8 cellular contexts compared by ENCODE assay signal in the genomic region with DNA sequence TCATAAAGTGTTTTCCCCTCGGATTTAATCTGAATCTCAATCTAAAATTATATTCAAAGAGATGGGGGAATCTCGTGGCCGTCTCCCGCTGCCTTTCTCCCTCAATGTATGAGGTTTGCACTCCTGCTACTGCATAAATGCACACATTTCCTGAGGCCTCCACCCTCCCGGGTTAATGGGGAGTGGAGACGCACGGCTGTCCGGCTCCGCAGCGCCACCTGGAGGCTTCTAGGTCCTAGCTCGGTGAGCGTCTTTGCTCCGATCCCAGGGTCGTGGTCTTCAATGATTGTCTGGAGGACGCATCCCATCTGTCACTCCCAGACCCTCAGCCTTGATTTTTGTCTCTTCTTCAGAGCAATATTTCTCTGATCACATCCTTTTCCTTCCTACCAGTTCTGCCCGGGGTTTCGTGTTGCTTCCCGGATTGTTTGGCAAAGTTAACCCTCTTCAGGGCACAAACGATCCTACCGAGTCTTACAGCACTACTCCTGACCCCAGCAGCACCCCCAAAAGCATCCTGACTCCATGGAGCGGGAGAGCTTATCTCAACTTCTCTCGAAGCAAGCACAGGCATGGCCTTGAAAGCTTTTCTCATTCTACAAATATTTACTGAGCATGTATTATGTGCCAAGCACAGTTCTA. TPM values are rescaled to one million over a fixed set of nuclear protein-coding genes. Genes with fewer than 3 reads are reported as not detected.
DNase-seq lines count a peak whose midpoint lies in the region; ATAC-seq and TF ChIP-seq lines count a peak whose summit lies in the region.

TSS of gene LMO1 (minus strand) at position 110 of the 642 bp plus-strand sequence. CDS start 516 bp downstream, outside the sequence.

- peak within 1 kb of the TSS; percentile 25 to 44 (median 29) for H3K4me3 ChIP-seq in right lobe of liver

- ATAC-seq in HG03280 (IDR thresholded peaks at IDR 0.05; ENCODE audit: unreplicated experiment) = peak; percentile 51
- ATAC-seq in right lobe of liver = peak; percentile 86 to 94 (median 88)

- peak; percentile 48 to 90 (median 86) for TF ChIP-seq CTCF in right lobe of liver (IDR thresholded peaks at IDR 0.05)

- WGBS in right lobe of liver (ENCODE audit: insufficient coverage, low coverage, low lambda C conversion rate, missing lambda C conversion rate) = 3% methylated on average over 22 of the region's 22 CpGs

- DNase-seq in NCI-H1417 (lab: John Stamatoyannopoulos, UW) (peak; percentile 79 to 88 (median 88)), NCI-H1417 treated with DMSO at 0.1 percent for 48 hours (lab: John Stamatoyannopoulos, UW) (no peak), NCI-H446 treated with DMSO at 0.1 percent for 48 hours (lab: John Stamatoyannopoulos, UW) (peak; percentile 30), dermis blood vessel endothelial cell (peak; percentile 87), right lobe of liver (peak; percentile 76 to 83 (median 81))
- DNase-seq in activated CD4-positive, alpha-beta T cell treated with anti-CD3 and anti-CD28 coated beads for 48 hours = peak; percentile 87
- peak; percentile 82 for DNase-seq in stimulated activated CD4-positive, alpha-beta T cell treated with anti-CD3 and anti-CD28 coated beads, Interleukin-4, amount 100 ng/mL, for 1 hour

- H3K4me1 ChIP-seq in right lobe of liver = peaks cover 0 to 23% (median 0%) of the 10 kb centered on the region in 4 donors

- no peaks in the 10 kb centered on the region for H3K36me3 ChIP-seq in right lobe of liver

- H3K27me3 ChIP-seq in right lobe of liver = peaks cover 13 to 53% of the 10 kb centered on the region in 2 donors

- intact Hi-C loops in right lobe of liver (cut with DNase I) = no loop called here

- TF ChIP-seq POLR2A in right lobe of liver (IDR thresholded peaks at IDR 0.05) = no peak

- H3K9me3 ChIP-seq in right lobe of liver = no peaks in the 10 kb centered on the region

- H3K27ac ChIP-seq in right lobe of liver = no peak within 1 kb of the TSS

RNA-seq across cellular contexts. Expression of gene LMO1, which starts in this region (rescaled TPM):
- total RNA-seq in dermis blood vessel endothelial cell (not detected in 2 replicates), right lobe of liver (not detected)

Comparison
In these comparisons a context has a peak if more than half of its experiments do, and no peak if none do; other contexts are left out.
1. Peak in DNase-seq in dermis blood vessel endothelial cell; RNA of the gene not detected or under 1 TPM.
2. Peak in DNase-seq, ATAC-seq and H3K4me3 ChIP-seq in right lobe of liver; RNA of the gene not detected or under 1 TPM.